ENCODE assay signal across 8 cellular contexts in the genomic region with DNA sequence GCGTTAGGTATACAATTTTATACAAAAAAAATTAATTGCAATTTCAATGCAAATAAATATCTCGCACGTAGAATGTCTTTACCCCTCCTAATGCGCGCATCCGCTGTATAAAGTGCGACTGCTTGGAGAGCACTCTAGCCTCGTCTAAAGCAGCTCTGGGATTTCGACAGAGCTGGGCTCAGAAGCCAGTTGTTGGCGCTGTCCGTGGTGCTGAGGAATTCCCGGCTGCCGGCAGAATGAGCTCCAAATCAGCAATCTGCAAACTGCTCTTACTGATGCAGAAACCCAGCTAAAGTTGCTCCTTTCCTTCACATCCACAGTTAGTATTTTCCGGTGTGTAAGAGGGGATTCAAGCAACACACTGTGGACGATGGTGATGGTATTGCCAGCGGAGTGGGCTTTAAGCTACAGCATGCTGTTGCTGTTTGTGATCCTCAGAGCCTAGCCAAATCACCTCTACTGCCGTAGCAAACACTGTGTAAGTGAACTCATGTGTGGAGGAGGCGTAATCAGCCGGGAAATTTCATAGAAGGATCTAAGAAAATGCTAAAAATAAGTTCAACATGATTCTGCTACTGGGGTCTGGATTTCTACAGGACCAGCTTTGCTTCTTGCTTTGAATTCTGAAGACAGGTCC. TPM values are rescaled to one million over a fixed set of nuclear protein-coding genes. Genes with fewer than 3 reads are reported as not detected.
A peak's percentile ranks its signal among the peaks of the same experiment; 100 is the strongest.
DNase-seq lines count a peak whose midpoint lies in the region; ATAC-seq and TF ChIP-seq lines count a peak whose summit lies in the region.

A gene (plus strand): TSS at position 137 of the 637 bp plus-strand sequence. CDS start 3,140 bp downstream, outside the sequence.

- no peak within 1 kb of the TSS for H3K4me3 ChIP-seq in gastroesophageal sphincter

- no peaks in the 10 kb centered on the region for H3K4me1 Mint-ChIP-seq in activated naive CD8-positive, alpha-beta T cell treated with anti-CD3 and anti-CD28 coated beads for 36 hours

- H3K4me3 Mint-ChIP-seq in activated naive CD8-positive, alpha-beta T cell treated with anti-CD3 and anti-CD28 coated beads for 36 hours: no peak within 1 kb of the TSS

- H3K4me1 ChIP-seq in gastroesophageal sphincter: no peaks in the 10 kb centered on the region

- H3K27ac Mint-ChIP-seq in activated naive CD8-positive, alpha-beta T cell treated with anti-CD3 and anti-CD28 coated beads for 36 hours: no peak within 1 kb of the TSS

- no peaks in the 10 kb centered on the region for H3K27me3 ChIP-seq in gastroesophageal sphincter

- no peaks in the 10 kb centered on the region for H3K9me3 ChIP-seq in gastroesophageal sphincter

- no peak for TF ChIP-seq EP300 in gastroesophageal sphincter (IDR thresholded peaks at IDR 0.05)

- no peak for TF ChIP-seq POLR2A in gastroesophageal sphincter (IDR thresholded peaks at IDR 0.05)

- WGBS in gastroesophageal sphincter (ENCODE audit: low coverage in 1 of 2), 2 donors: 10 to 12% methylated on average over 14 to 16 of the region's 19 CpGs

- H3K27ac ChIP-seq in gastroesophageal sphincter: no peak within 1 kb of the TSS

- H3K9me3 Mint-ChIP-seq in activated naive CD8-positive, alpha-beta T cell treated with anti-CD3 and anti-CD28 coated beads for 36 hours: peaks cover 6% of the 10 kb centered on the region

- TF ChIP-seq CTCF in gastroesophageal sphincter (IDR thresholded peaks at IDR 0.05): no peak

- intact Hi-C loops in left cardiac atrium (cut with DNase I): no loop called here

- DNase-seq in GM03348 (ENCODE audit: low spot score): peak; percentile 82
- peak; percentile 81 for DNase-seq in NCI-H510A treated with DMSO at 0.1 percent for 48 hours (lab: John Stamatoyannopoulos, UW)
- DNase-seq in activated naive CD8-positive, alpha-beta T cell treated with anti-CD3 and anti-CD28 coated beads for 36 hours: peak; percentile 11
- peak; percentile 71 for DNase-seq in left cardiac atrium
- DNase-seq in pulmonary artery endothelial cell (ENCODE audit: low read depth, low spot score): peak; percentile 4

- peak; percentile 64 for ATAC-seq in HG02798 (IDR thresholded peaks at IDR 0.05; ENCODE audit: poor library complexity, unreplicated experiment)
- ATAC-seq in left cardiac atrium: peak; percentile 79 to 90
- ATAC-seq in GM18873 (IDR thresholded peaks at IDR 0.05; ENCODE audit: low FRiP score, unreplicated experiment): no peak
- no peak for ATAC-seq in gastroesophageal sphincter

- H3K36me3 ChIP-seq in gastroesophageal sphincter: no peaks in the 10 kb centered on the region

- H3K27me3 Mint-ChIP-seq in activated naive CD8-positive, alpha-beta T cell treated with anti-CD3 and anti-CD28 coated beads for 36 hours: peaks cover 15% of the 10 kb centered on the region

- no peaks in the 10 kb centered on the region for H3K36me3 Mint-ChIP-seq in activated naive CD8-positive, alpha-beta T cell treated with anti-CD3 and anti-CD28 coated beads for 36 hours

RNA-seq across cellular contexts. Expression of the gene that starts here (rescaled TPM):
- not detected for total RNA-seq in activated naive CD8-positive, alpha-beta T cell treated with anti-CD3 and anti-CD28 coated beads for 36 hours
- total RNA-seq in left cardiac atrium (not detected), pulmonary artery endothelial cell (not detected in 2 replicates), gastroesophageal sphincter (under 1 TPM in 1 of 4 donors, not detected in 3; 0.27 TPM)

Comparison
In these comparisons a context has a peak if more than half of its experiments do, and no peak if none do; other contexts are left out.
1. Peak in DNase-seq in activated naive CD8-positive, alpha-beta T cell treated with anti-CD3 and anti-CD28 coated beads for 36 hours; RNA of the gene not detected or under 1 TPM.
2. Peak in DNase-seq and ATAC-seq in left cardiac atrium; RNA of the gene not detected or under 1 TPM.
3. Peak in DNase-seq in pulmonary artery endothelial cell; RNA of the gene not detected or under 1 TPM.
4. DNase-seq: peak in every context shown above with its lines; median percentile 82 in GM03348; 81 in NCI-H510A treated with DMSO at 0.1 percent for 48 hours; 71 in left cardiac atrium; 11 in activated naive CD8-positive, alpha-beta T cell treated with anti-CD3 and anti-CD28 coated beads for 36 hours; 4 in pulmonary artery endothelial cell.